1 cellular context compared by ENCODE assay signal in the genomic region with DNA sequence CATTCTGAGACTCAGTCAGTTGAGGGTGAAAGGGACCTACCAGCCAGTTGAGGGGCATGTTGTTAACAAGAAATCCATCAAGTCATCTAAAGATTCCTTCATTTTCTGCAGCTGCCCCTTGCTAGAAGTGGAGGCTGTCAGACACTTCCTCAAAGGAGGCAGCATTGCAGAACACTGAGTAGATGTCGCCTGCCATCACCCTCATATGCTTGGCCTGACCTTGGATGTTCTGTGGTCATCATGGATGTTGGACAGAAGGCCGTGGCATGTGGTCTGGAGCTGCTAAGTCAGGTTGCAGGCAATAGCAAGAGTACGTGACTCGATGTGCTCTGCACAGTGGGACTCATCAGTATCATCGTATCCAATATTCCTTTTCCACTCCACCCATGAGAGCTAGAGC.
TF ChIP-seq lines count a peak whose summit lies in the region.

No MANE protein-coding gene starts in this region.

TF ChIP-seq in HEK293T, 16 proteins besides CTCF, POLR2A, EP300 and RAD21 (continued from another document):
- TF ChIP-seq, protein P1, sequence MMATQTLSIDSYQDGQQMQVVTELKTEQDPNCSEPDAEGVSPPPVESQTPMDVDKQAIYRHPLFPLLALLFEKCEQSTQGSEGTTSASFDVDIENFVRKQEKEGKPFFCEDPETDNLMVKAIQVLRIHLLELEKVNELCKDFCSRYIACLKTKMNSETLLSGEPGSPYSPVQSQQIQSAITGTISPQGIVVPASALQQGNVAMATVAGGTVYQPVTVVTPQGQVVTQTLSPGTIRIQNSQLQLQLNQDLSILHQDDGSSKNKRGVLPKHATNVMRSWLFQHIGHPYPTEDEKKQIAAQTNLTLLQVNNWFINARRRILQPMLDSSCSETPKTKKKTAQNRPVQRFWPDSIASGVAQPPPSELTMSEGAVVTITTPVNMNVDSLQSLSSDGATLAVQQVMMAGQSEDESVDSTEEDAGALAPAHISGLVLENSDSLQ (IDR thresholded peaks at IDR 0.05): no peak
- TF ChIP-seq ZNF384 (IDR thresholded peaks at IDR 0.05): no peak
- no peak for TF ChIP-seq FOXM1 (IDR thresholded peaks at IDR 0.05; ENCODE audit: borderline replicate concordance)
- TF ChIP-seq CTBP1 (IDR thresholded peaks at IDR 0.05; ENCODE audit: borderline replicate concordance): no peak
- no peak for TF ChIP-seq FOXK2 (IDR thresholded peaks at IDR 0.05)
- no peak for TF ChIP-seq ARNT (IDR thresholded peaks at IDR 0.05)
- TF ChIP-seq LEF1 (IDR thresholded peaks at IDR 0.05; ENCODE audit: borderline replicate concordance): no peak
- no peak for TF ChIP-seq SP1 (IDR thresholded peaks at IDR 0.05)
- no peak for TF ChIP-seq NFRKB (IDR thresholded peaks at IDR 0.05)
- no peak for TF ChIP-seq BHLHE40 (IDR thresholded peaks at IDR 0.05; ENCODE audit: borderline replicate concordance)
- no peak for TF ChIP-seq HDGF (IDR thresholded peaks at IDR 0.05; ENCODE audit: borderline replicate concordance)
- no peak for TF ChIP-seq TARDBP (IDR thresholded peaks at IDR 0.05)
- no peak for TF ChIP-seq ELF4 (IDR thresholded peaks at IDR 0.05)
